ENCODE assay signal across 17 cellular contexts in genomic region chr2:205965707-205966106, GRCh38.
"Had no signal": no experiment of that assay in that cellular context is flagged by ENCODE, and none has a peak within 500 bp of the region (broad histone marks: within the 10 kb centered on the region; RNA-seq: fewer than 3 reads in every experiment).

No MANE protein-coding gene starts in this region.

- H3K4me3 ChIP-seq: hepatocyte, upper lobe of left lung had no signal

- H3K9me3 ChIP-seq: neutrophil, upper lobe of left lung had no signal

- H3K4me2 ChIP-seq: hepatocyte had no signal

- H3K27me3 Mint-ChIP-seq: dendritic cell treated with granulocyte-macrophage colony-stimulating factor and Interleukin-4, amounts not matched to agents 40 ng/mL and 50 ng/mL, for 4 days; stimulated activated naive CD8-positive, alpha-beta T cell treated with anti-CD3 and anti-CD28 coated beads, Interleukin-15, amount 100 ng/mL, for 72 hours had no signal

- H3K27ac Mint-ChIP-seq: activated naive CD8-positive, alpha-beta T cell treated with anti-CD3 and anti-CD28 coated beads, Interleukin-2, amount 10 ng/mL, durations not matched to agents 7 days and 5 days; dendritic cell treated with granulocyte-macrophage colony-stimulating factor and Interleukin-4, amounts not matched to agents 40 ng/mL and 50 ng/mL, for 4 days; effector memory CD8-positive, alpha-beta T cell; naive thymus-derived CD4-positive, alpha-beta T cell; stimulated activated naive CD8-positive, alpha-beta T cell treated with anti-CD3 and anti-CD28 coated beads, Interleukin-15, amount 100 ng/mL, for 72 hours; T-cell had no signal

- H2AFZ ChIP-seq: hepatocyte had no signal

- H3K27me3 ChIP-seq: brain microvascular endothelial cell, hepatocyte, neutrophil, upper lobe of left lung had no signal

- H3K27ac ChIP-seq: brain microvascular endothelial cell, hepatocyte, upper lobe of left lung had no signal

- DNase-seq: activated naive CD4-positive, alpha-beta T cell; activated naive CD8-positive, alpha-beta T cell treated with anti-CD3 and anti-CD28 coated beads, Interleukin-2, amount 10 ng/mL, durations not matched to agents 7 days and 5 days; activated T-cell treated with anti-CD3 and anti-CD28 coated beads for 4 hours; brain microvascular endothelial cell; cerebellar nuclear complex; effector memory CD8-positive, alpha-beta T cell; erythroblast; islet precursor cell; naive thymus-derived CD4-positive, alpha-beta T cell; right cardiac atrium; stimulated activated naive CD8-positive, alpha-beta T cell treated with anti-CD3 and anti-CD28 coated beads, Interleukin-15, amount 100 ng/mL, for 72 hours; T-cell; T-helper 9 cell had no signal

- H3K4me1 ChIP-seq: upper lobe of left lung had no signal

- H3K9me3 Mint-ChIP-seq: activated naive CD8-positive, alpha-beta T cell treated with anti-CD3 and anti-CD28 coated beads, Interleukin-2, amount 10 ng/mL, durations not matched to agents 7 days and 5 days; dendritic cell treated with granulocyte-macrophage colony-stimulating factor and Interleukin-4, amounts not matched to agents 40 ng/mL and 50 ng/mL, for 4 days; effector memory CD8-positive, alpha-beta T cell; naive thymus-derived CD4-positive, alpha-beta T cell; stimulated activated naive CD8-positive, alpha-beta T cell treated with anti-CD3 and anti-CD28 coated beads, Interleukin-15, amount 100 ng/mL, for 72 hours; T-cell had no signal

- H3K4me1 Mint-ChIP-seq: activated naive CD8-positive, alpha-beta T cell treated with anti-CD3 and anti-CD28 coated beads, Interleukin-2, amount 10 ng/mL, durations not matched to agents 7 days and 5 days; naive thymus-derived CD4-positive, alpha-beta T cell; stimulated activated naive CD8-positive, alpha-beta T cell treated with anti-CD3 and anti-CD28 coated beads, Interleukin-15, amount 100 ng/mL, for 72 hours; T-cell had no signal

- H3K36me3 Mint-ChIP-seq: activated naive CD8-positive, alpha-beta T cell treated with anti-CD3 and anti-CD28 coated beads, Interleukin-2, amount 10 ng/mL, durations not matched to agents 7 days and 5 days; naive thymus-derived CD4-positive, alpha-beta T cell; T-cell had no signal

- H3K36me3 ChIP-seq: brain microvascular endothelial cell, neutrophil, upper lobe of left lung had no signal

- H3K79me2 ChIP-seq: hepatocyte had no signal

- H3K4me3 Mint-ChIP-seq: activated naive CD8-positive, alpha-beta T cell treated with anti-CD3 and anti-CD28 coated beads, Interleukin-2, amount 10 ng/mL, durations not matched to agents 7 days and 5 days; dendritic cell treated with granulocyte-macrophage colony-stimulating factor and Interleukin-4, amounts not matched to agents 40 ng/mL and 50 ng/mL, for 4 days; effector memory CD8-positive, alpha-beta T cell; naive thymus-derived CD4-positive, alpha-beta T cell; stimulated activated naive CD8-positive, alpha-beta T cell treated with anti-CD3 and anti-CD28 coated beads, Interleukin-15, amount 100 ng/mL, for 72 hours; T-cell had no signal
